21 cellular contexts compared by ENCODE assay signal in the genomic region with DNA sequence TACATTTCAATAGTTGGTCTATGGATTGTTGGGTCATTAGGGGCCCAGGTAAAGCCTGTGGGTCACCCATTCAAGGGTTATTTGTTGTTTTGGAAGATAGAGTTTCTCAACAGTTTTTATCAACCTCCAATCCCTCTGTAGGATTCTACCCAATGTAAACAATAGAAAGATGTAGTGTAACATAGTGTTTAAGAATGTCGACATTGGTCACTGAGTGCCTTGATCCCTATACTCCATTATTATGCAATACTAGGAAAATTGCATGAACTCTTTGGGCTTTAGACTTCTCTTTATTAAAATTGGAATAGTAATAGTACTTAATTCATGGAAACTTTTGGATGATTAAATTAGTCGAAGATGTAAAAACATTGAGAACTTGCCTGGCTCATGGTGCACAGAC.
"Had no signal": no experiment of that assay in that cellular context is flagged by ENCODE, and none has a peak within 500 bp of the region (broad histone marks: within the 10 kb centered on the region; RNA-seq: fewer than 3 reads in every experiment).

No MANE protein-coding gene starts in this region.

- H3K27me3 Mint-ChIP-seq: IgD-negative memory B cell had no signal

- H3K9ac ChIP-seq: SK-N-SH had no signal

- H3K27ac Mint-ChIP-seq: IgD-negative memory B cell had no signal

- H3K9me3 ChIP-seq: SK-N-SH had no signal

- H3K27ac ChIP-seq: HL-60 had no signal

- H3K4me2 ChIP-seq: SK-N-SH had no signal

- H3K4me3 Mint-ChIP-seq: IgD-negative memory B cell had no signal

- H3K36me3 Mint-ChIP-seq: IgD-negative memory B cell had no signal

- DNase-seq: KBM-7, NCI-H1092, NCI-H1105 treated with DMSO at 0.1 percent for 48 hours, NCI-H1417 treated with DMSO at 0.1 percent for 48 hours, NCI-H146, NCI-H1694 treated with DMSO at 0.1 percent for 48 hours, NCI-H1930, NCI-H2081 treated with DMSO at 0.1 percent for 48 hours, NCI-H2171, NCI-H226, NCI-H446, NCI-H510A, NCI-H524 treated with DMSO at 0.1 percent for 48 hours, NCI-H69, NCI-H774, RPMI8226, SHP77, SK-N-SH, SW 1271 had no signal
